8 cellular contexts compared by ENCODE assay signal in genomic region chr16:85607331-85607765, GRCh38. TPM values are rescaled to one million over a fixed set of nuclear protein-coding genes. Genes with fewer than 3 reads are reported as not detected.
DNase-seq lines count a peak whose midpoint lies in the region; ATAC-seq and TF ChIP-seq lines count a peak whose summit lies in the region.
"Had no signal": no experiment of that assay in that cellular context is flagged by ENCODE, and none has a peak within 500 bp of the region (broad histone marks: within the 10 kb centered on the region; RNA-seq: fewer than 3 reads in every experiment).

No MANE protein-coding gene starts in this region.

- no CpG with 5 or more reads among the region's 21 CpGs for WGBS in neuronal stem cell (ENCODE audit: extremely low coverage in 2 of 2, insufficient read length in 2 of 2, insufficient replicate concordance in 1 of 2), 2 donors

- H3K9ac ChIP-seq in colonic mucosa (ENCODE audit: low read depth in 2 of 2, low read length in 2 of 2) (peak overlapping the region; percentile 12 to 15), neuronal stem cell (ENCODE audit: low read depth, low read length, poor library complexity) (no peak overlapping the region)

- H2BK120ac ChIP-seq in neuronal stem cell (ENCODE audit: low read depth, low read length) = peak overlapping the region; percentile 78

- peak overlapping the region; percentile 66 for H3K27ac ChIP-seq in colonic mucosa
- no peak overlapping the region for H3K27ac ChIP-seq in neuronal stem cell (replicated peaks; ENCODE audit: low read length)

- H4K91ac ChIP-seq in neuronal stem cell (ENCODE audit: low read depth, low read length, poor library complexity) = no peak overlapping the region

- peak overlapping the region; percentile 84 for H2AFZ ChIP-seq in neuronal stem cell (ENCODE audit: low read length)

- peak overlapping the region; percentile 55 for H3K4me2 ChIP-seq in neuronal stem cell (ENCODE audit: insufficient read depth, low read length, poor library complexity, severe bottlenecking)

- H3K4me3 ChIP-seq in colonic mucosa = no peak overlapping the region
- H3K4me3 ChIP-seq in neuronal stem cell (ENCODE audit: low read length in 2 of 2) = peak overlapping the region in 1 of 2 donors; percentile 31

- no peaks in the 10 kb centered on the region for H3K36me3 ChIP-seq in colonic mucosa
- H3K36me3 ChIP-seq in neuronal stem cell (replicated peaks in 1 of 2; ENCODE audit: control insufficient read depth in 2 of 2, insufficient read depth in 2 of 2, low read length in 2 of 2) = no peaks in the 10 kb centered on the region

- TF ChIP-seq CTCF in GM12873 (IDR thresholded peaks at IDR 0.05; ENCODE audit: insufficient read depth, low read depth, low read length, missing control alignments) = peak; percentile 29
- TF ChIP-seq CTCF in colonic mucosa (IDR thresholded peaks at IDR 0.05) = no peak

- intact Hi-C loops in colonic mucosa (cut with DNase I) = loop anchor here (5.0 to 10.0 kb wide), 3 partner anchors 35 to 185 kb away; no protein-coding TSS in a partner anchor

- no peak for ATAC-seq in HG03342 (IDR thresholded peaks at IDR 0.05; ENCODE audit: unreplicated experiment)

- H2BK15ac ChIP-seq in neuronal stem cell (ENCODE audit: low read length) = peak overlapping the region; percentile 69

- H2BK5ac ChIP-seq in neuronal stem cell (ENCODE audit: low read length) = no peak overlapping the region

- H3K14ac ChIP-seq in neuronal stem cell (ENCODE audit: low read length) = no peak overlapping the region

- no peaks in the 10 kb centered on the region for H3K79me1 ChIP-seq in neuronal stem cell (ENCODE audit: low read depth, low read length)

- H3K4me1 ChIP-seq in colonic mucosa (peaks cover 29% of the 10 kb centered on the region), neuronal stem cell (ENCODE audit: control insufficient read depth in 2 of 2, insufficient read depth in 1 of 2, low read depth in 1 of 2, low read length in 2 of 2) (peaks cover 27 to 67% of the 10 kb centered on the region in 2 donors)

- no peak overlapping the region for H3K23ac ChIP-seq in neuronal stem cell (ENCODE audit: low read depth, low read length, poor library complexity)

- DNase-seq in NCI-H1048 (lab: John Stamatoyannopoulos, UW) = peak; percentile 22
- DNase-seq in colonic mucosa = peak; percentile 52
- DNase-seq in neuronal stem cell (ENCODE audit: low spot score) = peak; percentile 48
- no peak for DNase-seq in AML-193 (lab: John Stamatoyannopoulos, UW)
- DNase-seq in NCI-H226 = no peak
- DNase-seq: foreskin melanocyte had no signal

- no peaks in the 10 kb centered on the region for H3K27me3 ChIP-seq in colonic mucosa
- peaks cover 0 to 37% (median 0%) of the 10 kb centered on the region in 3 experiments for H3K27me3 ChIP-seq in neuronal stem cell (ENCODE audit: control insufficient read depth in 3 of 3, insufficient read depth in 3 of 3, low read depth in 1 of 3, low read length in 3 of 3)

- H4K8ac ChIP-seq in neuronal stem cell (ENCODE audit: low read depth, low read length) = no peak overlapping the region

- H2AK5ac ChIP-seq in neuronal stem cell (ENCODE audit: low read depth, low read length) = peak overlapping the region; percentile 69

- H3K18ac ChIP-seq in neuronal stem cell (ENCODE audit: low read length) = peak overlapping the region; percentile 90

- peak overlapping the region; percentile 47 for H2BK12ac ChIP-seq in neuronal stem cell (ENCODE audit: low read length)

- H3K4ac ChIP-seq in neuronal stem cell (ENCODE audit: low read length) = peak overlapping the region; percentile 39

- H3K9me3 ChIP-seq in colonic mucosa (no peaks in the 10 kb centered on the region), neuronal stem cell (replicated peaks in 1 of 2; ENCODE audit: control insufficient read depth in 2 of 2, insufficient read depth in 1 of 2, low read depth in 1 of 2, low read length in 2 of 2) (no peaks in the 10 kb centered on the region)

RNA-seq across cellular contexts. Expression of gene GSE1, which starts 5.8 kb away (rescaled TPM):
- total RNA-seq in colonic mucosa = 100 to 1,000 TPM in 1 of 2 donors, 10 to 100 TPM in 1; 79.2 to 103 TPM
- 5.7 TPM for polyA plus RNA-seq in neuronal stem cell (2013, experiment 1 of 2)
- 6.2 TPM for polyA plus RNA-seq in neuronal stem cell (2013, experiment 2 of 2)

Comparison
In these comparisons a context has a peak if more than half of its experiments do, and no peak if none do; other contexts are left out.
1. DNase-seq: peak in NCI-H1048 (single experiment), colonic mucosa (single experiment) and neuronal stem cell (single experiment); none in AML-193 (0 of 2) and NCI-H226 (single experiment).